Comparison of ENCODE assay signal across 24 cellular contexts in the genomic region with DNA sequence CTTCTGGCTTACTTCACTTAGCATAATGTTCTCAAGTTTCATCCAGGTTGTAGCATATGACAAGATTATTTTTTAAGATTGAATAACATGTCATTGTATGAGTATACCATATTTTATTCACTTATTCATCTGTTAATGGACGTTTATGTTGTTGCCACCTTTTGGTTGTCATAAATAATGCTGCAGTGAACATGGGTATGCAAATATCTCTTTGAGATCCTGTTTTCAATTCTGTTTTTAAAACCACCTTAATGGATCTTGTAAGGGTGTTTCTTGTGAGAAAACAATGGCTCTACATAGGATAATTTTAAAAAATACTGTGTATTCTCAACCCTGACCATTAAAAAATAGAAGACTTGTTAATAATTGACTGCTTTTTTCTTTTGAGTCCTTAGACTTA.
"Had no signal": no experiment of that assay in that cellular context is flagged by ENCODE, and none has a peak within 500 bp of the region (broad histone marks: within the 10 kb centered on the region; RNA-seq: fewer than 3 reads in every experiment).

No MANE protein-coding gene starts in this region.

- H3K4me1 ChIP-seq: Peyer's patch, SJSA1 had no signal

- DNase-seq: Karpas-422, KG1, MM.1S, NCI-H1048, NCI-H1105, NCI-H1417 treated with DMSO at 0.1 percent for 48 hours, NCI-H146, NCI-H1694 treated with DMSO at 0.1 percent for 48 hours, NCI-H1930, NCI-H2081, NCI-H2171, NCI-H226, NCI-H446, NCI-H510A, NCI-H524 treated with DMSO at 0.1 percent for 48 hours, NCI-H69, NCI-H774, Peyer's patch, Right ventricle myocardium superior, SIG-M5, T-helper 2 cell had no signal

- H3K9me3 ChIP-seq: Peyer's patch, SJSA1 had no signal

- H3K27ac ChIP-seq: Peyer's patch, SJSA1, SK-N-MC had no signal

- H3K36me3 ChIP-seq: Peyer's patch, SJSA1 had no signal

- H3K27me3 ChIP-seq: Peyer's patch, SJSA1 had no signal

- H3K4me3 ChIP-seq: Peyer's patch, SJSA1, SK-N-MC had no signal

- ATAC-seq: HepG2 had no signal
